Comparison of ENCODE assay signal across 24 cellular contexts in the genomic region with DNA sequence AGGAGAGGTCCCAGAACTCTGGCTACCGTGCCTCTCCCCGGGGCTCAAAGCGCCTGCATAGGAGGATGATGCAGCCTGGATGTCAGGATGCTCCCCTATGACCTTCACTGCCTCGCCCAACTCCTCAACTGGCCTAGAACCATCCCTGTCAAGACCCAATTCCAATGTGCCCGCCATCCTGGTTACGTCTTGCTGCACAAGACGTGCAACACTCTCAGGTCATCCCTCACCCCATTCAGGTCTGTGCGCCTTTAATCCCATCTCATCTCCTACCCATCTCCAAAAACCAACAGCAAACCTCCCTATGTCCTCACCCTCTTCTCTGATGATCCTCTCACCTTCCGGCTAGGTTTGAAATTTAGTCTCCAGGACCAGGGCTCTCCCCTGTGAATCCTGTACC. TPM values are rescaled to one million over a fixed set of nuclear protein-coding genes. Genes with fewer than 3 reads are reported as not detected.
"Had no signal": no experiment of that assay in that cellular context is flagged by ENCODE, and none has a peak within 500 bp of the region (broad histone marks: within the 10 kb centered on the region; RNA-seq: fewer than 3 reads in every experiment).

No MANE protein-coding gene starts in this region.

- H3K4me3 ChIP-seq: coronary artery, dorsolateral prefrontal cortex, gastroesophageal sphincter, hepatocyte, mucosa of descending colon, skin epidermis, thoracic aorta had no signal

- ATAC-seq: activated CD4-positive, alpha-beta T cell treated with anti-CD3 and anti-CD28 coated beads for 36 hours; effector memory CD8-positive, alpha-beta T cell; gastroesophageal sphincter; left cardiac atrium; left ventricle myocardium superior; mucosa of descending colon; natural killer cell treated with Interleukin-12 subunit alpha and Interleukin-12 subunit beta and Interleukin-15 and Interleukin-18, amount 100 ng/mL, for 72 hours; sciatic nerve; stimulated activated effector memory CD8-positive, alpha-beta T cell treated with anti-CD3 and anti-CD28 coated beads, Interleukin-12 subunit alpha, Interleukin-12 subunit beta, amount 100 ng/mL, for 72 hours had no signal

- H3K27me3 ChIP-seq: brain microvascular endothelial cell, dorsolateral prefrontal cortex, gastroesophageal sphincter, hepatocyte had no signal

- H3K9me3 ChIP-seq: gastroesophageal sphincter, mucosa of descending colon, thoracic aorta had no signal

- H3K36me3 ChIP-seq: thoracic aorta had no signal

- H3K4me2 ChIP-seq: hepatocyte had no signal

- H3K27ac ChIP-seq: brain microvascular endothelial cell, coronary artery, gastroesophageal sphincter, hepatocyte, skin epidermis, thoracic aorta had no signal

- H2AFZ ChIP-seq: hepatocyte had no signal

- DNase-seq: activated CD4-positive, alpha-beta T cell treated with anti-CD3 and anti-CD28 coated beads for 36 hours; activated CD4-positive, alpha-beta T cell treated with anti-CD3 and anti-CD28 coated beads, Interleukin-2, amount 50 U/mL, for 48 hours; activated CD4-positive, CD25-positive, alpha-beta regulatory T cell; activated CD8-positive, alpha-beta memory T cell treated with anti-CD3 and anti-CD28 coated beads for 24 hours; activated effector memory CD4-positive, alpha-beta T cell treated with Interleukin-2 at 50 U/mL for 16 hours; activated naive CD4-positive, alpha-beta T cell treated with anti-CD3 and anti-CD28 coated beads for 36 hours; amniotic stem cell; brain microvascular endothelial cell; dorsolateral prefrontal cortex; effector memory CD8-positive, alpha-beta T cell; erythroblast; left cardiac atrium; left ventricle myocardium superior; mucosa of descending colon; stimulated activated CD4-positive, alpha-beta T cell treated with anti-CD3 and anti-CD28 coated beads, Interleukin-4, amount 100 ng/mL, for 24 hours had no signal

RNA-seq across cellular contexts. Expression of a gene that starts 30.7 kb away (rescaled TPM):
- polyA plus RNA-seq: keratinocyte had no signal
